Comparison of ENCODE assay signal across 1 cellular context in the genomic region with DNA sequence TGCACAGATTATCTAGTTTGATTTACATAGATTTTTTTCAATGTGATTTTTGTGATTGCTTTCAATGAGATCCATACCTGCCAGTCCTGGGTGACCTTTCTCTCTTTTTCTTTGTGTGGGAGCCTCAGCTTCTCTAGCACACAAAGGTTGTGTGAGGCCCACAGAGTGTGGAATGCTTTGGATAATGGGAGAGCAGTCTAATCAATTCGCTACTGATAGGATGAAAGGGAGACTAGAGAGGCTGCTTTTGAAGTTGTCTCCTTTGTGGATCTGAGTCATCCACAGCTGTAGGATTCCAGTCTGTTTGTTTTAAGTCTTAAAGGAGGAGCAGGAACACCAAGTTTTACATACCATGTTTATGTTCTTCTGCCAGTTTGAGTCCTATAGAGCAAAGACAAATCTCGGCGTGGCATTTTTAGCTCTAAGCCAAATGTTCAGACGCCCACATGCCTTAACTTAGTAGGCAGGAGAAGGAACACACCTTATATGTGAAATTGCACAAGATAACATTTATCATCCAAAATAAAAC.
A peak's percentile ranks its signal among the peaks of the same experiment; 100 is the strongest.
TF ChIP-seq lines count a peak whose summit lies in the region.

No MANE protein-coding gene starts in this region.

TF ChIP-seq in HepG2, 621 proteins besides CTCF, POLR2A, EP300 and RAD21 (continued from another document and continues in another):
- TF ChIP-seq PRDM15 (CRISPR knock-in tag; IDR thresholded peaks at IDR 0.05), result no peak
- TF ChIP-seq NBN (conservative IDR thresholded peaks at IDR 0.05), result no peak
- no peak for TF ChIP-seq PTBP1 (IDR thresholded peaks at IDR 0.05; ENCODE audit: low read depth, low read length, poor library complexity, severe bottlenecking)
- TF ChIP-seq NCOR1 (IDR thresholded peaks at IDR 0.05; ENCODE audit: borderline replicate concordance, low read length), result peak; percentile 95; the same call in 1 of the 2 replicates
- TF ChIP-seq ASH2L (IDR thresholded peaks at IDR 0.05; ENCODE audit: insufficient read length, low read depth, low read length), result peak; percentile 100
- TF ChIP-seq, protein P1, sequence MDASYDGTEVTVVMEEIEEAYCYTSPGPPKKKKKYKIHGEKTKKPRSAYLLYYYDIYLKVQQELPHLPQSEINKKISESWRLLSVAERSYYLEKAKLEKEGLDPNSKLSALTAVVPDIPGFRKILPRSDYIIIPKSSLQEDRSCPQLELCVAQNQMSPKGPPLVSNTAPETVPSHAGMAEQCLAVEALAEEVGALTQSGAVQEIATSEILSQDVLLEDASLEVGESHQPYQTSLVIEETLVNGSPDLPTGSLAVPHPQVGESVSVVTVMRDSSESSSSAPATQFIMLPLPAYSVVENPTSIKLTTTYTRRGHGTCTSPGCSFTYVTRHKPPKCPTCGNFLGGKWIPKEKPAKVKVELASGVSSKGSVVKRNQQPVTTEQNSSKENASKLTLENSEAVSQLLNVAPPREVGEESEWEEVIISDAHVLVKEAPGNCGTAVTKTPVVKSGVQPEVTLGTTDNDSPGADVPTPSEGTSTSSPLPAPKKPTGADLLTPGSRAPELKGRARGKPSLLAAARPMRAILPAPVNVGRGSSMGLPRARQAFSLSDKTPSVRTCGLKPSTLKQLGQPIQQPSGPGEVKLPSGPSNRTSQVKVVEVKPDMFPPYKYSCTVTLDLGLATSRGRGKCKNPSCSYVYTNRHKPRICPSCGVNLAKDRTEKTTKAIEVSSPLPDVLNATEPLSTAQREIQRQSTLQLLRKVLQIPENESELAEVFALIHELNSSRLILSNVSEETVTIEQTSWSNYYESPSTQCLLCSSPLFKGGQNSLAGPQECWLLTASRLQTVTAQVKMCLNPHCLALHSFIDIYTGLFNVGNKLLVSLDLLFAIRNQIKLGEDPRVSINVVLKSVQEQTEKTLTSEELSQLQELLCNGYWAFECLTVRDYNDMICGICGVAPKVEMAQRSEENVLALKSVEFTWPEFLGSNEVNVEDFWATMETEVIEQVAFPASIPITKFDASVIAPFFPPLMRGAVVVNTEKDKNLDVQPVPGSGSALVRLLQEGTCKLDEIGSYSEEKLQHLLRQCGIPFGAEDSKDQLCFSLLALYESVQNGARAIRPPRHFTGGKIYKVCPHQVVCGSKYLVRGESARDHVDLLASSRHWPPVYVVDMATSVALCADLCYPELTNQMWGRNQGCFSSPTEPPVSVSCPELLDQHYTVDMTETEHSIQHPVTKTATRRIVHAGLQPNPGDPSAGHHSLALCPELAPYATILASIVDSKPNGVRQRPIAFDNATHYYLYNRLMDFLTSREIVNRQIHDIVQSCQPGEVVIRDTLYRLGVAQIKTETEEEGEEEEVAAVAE (CRISPR knock-in tag; IDR thresholded peaks at IDR 0.05; ENCODE audit: borderline replicate concordance), result no peak
- TF ChIP-seq ZNF382 (CRISPR knock-in tag; IDR thresholded peaks at IDR 0.05; ENCODE audit: borderline replicate concordance), result no peak
- TF ChIP-seq ZMYM4 (CRISPR knock-in tag; IDR thresholded peaks at IDR 0.05), result peak; percentile 88
- peak; percentile 76; the same call in 1 of the 2 replicates for TF ChIP-seq ZBTB34 (CRISPR knock-in tag; IDR thresholded peaks at IDR 0.05)
- no peak for TF ChIP-seq ZNF562 (CRISPR knock-in tag; IDR thresholded peaks at IDR 0.05; ENCODE audit: borderline replicate concordance)
- peak; percentile 62; the same call in 1 of the 2 replicates for TF ChIP-seq GATAD1 (CRISPR knock-in tag; IDR thresholded peaks at IDR 0.05)
- TF ChIP-seq, protein P2, sequence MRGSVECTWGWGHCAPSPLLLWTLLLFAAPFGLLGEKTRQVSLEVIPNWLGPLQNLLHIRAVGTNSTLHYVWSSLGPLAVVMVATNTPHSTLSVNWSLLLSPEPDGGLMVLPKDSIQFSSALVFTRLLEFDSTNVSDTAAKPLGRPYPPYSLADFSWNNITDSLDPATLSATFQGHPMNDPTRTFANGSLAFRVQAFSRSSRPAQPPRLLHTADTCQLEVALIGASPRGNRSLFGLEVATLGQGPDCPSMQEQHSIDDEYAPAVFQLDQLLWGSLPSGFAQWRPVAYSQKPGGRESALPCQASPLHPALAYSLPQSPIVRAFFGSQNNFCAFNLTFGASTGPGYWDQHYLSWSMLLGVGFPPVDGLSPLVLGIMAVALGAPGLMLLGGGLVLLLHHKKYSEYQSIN (CRISPR knock-in tag; IDR thresholded peaks at IDR 0.05; ENCODE audit: borderline replicate concordance), result no peak
- no peak for TF ChIP-seq ZNF552 (CRISPR knock-in tag; IDR thresholded peaks at IDR 0.05; ENCODE audit: borderline replicate concordance)
- TF ChIP-seq GZF1 (CRISPR knock-in tag; IDR thresholded peaks at IDR 0.05), result no peak
- TF ChIP-seq, protein P3, sequence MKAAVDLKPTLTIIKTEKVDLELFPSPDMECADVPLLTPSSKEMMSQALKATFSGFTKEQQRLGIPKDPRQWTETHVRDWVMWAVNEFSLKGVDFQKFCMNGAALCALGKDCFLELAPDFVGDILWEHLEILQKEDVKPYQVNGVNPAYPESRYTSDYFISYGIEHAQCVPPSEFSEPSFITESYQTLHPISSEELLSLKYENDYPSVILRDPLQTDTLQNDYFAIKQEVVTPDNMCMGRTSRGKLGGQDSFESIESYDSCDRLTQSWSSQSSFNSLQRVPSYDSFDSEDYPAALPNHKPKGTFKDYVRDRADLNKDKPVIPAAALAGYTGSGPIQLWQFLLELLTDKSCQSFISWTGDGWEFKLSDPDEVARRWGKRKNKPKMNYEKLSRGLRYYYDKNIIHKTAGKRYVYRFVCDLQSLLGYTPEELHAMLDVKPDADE (CRISPR knock-in tag; IDR thresholded peaks at IDR 0.05), result no peak
- peak; percentile 100 for TF ChIP-seq JUNB (CRISPR knock-in tag; IDR thresholded peaks at IDR 0.05; ENCODE audit: borderline replicate concordance)
- TF ChIP-seq HNF4G (IDR thresholded peaks at IDR 0.05; ENCODE audit: borderline replicate concordance, low read depth, low read length), result peak; percentile 82; the same call in 1 of the 2 replicates
- TF ChIP-seq HNF4G (CRISPR knock-in tag; IDR thresholded peaks at IDR 0.05; ENCODE audit: borderline replicate concordance, low read depth), result 0 out of 2 replicates have a peak, but pooled peaks have one; percentile 54
- TF ChIP-seq MTA1 (CRISPR knock-in tag; IDR thresholded peaks at IDR 0.05; ENCODE audit: borderline replicate concordance), result no peak; the same call in 1 of the 2 replicates
- peak; percentile 82 for TF ChIP-seq SIX4 (CRISPR knock-in tag; IDR thresholded peaks at IDR 0.05)
- 0 out of 2 replicates have a peak, but pooled peaks have one; percentile 15 for TF ChIP-seq NFYC (CRISPR knock-in tag; IDR thresholded peaks at IDR 0.05)
- no peak for TF ChIP-seq ZFY (CRISPR knock-in tag; IDR thresholded peaks at IDR 0.05)
- peak in 1 of 2 experiments; percentile 95; a peak in 2 of 4 replicates for TF ChIP-seq KLF16 (CRISPR knock-in tag; IDR thresholded peaks at IDR 0.05)
- TF ChIP-seq, protein P4, sequence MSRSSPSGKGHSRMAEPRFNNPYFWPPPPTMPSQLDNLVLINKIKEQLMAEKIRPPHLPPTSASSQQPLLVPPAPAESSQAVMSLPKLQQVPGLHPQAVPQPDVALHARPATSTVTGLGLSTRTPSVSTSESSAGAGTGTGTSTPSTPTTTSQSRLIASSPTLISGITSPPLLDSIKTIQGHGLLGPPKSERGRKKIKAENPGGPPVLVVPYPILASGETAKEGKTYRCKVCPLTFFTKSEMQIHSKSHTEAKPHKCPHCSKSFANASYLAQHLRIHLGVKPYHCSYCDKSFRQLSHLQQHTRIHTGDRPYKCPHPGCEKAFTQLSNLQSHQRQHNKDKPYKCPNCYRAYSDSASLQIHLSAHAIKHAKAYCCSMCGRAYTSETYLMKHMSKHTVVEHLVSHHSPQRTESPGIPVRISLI (CRISPR knock-in tag; IDR thresholded peaks at IDR 0.05; ENCODE audit: borderline replicate concordance), result no peak
- no peak for TF ChIP-seq XBP1 (CRISPR knock-in tag; IDR thresholded peaks at IDR 0.05)
- no peak for TF ChIP-seq CAMTA2 (CRISPR knock-in tag; IDR thresholded peaks at IDR 0.05; ENCODE audit: borderline replicate concordance)
- peak; percentile 100 for TF ChIP-seq TCF7 (IDR thresholded peaks at IDR 0.05; ENCODE audit: low read depth)
- TF ChIP-seq ZKSCAN5 (CRISPR knock-in tag; IDR thresholded peaks at IDR 0.05), result no peak
- no peak for TF ChIP-seq LCORL (IDR thresholded peaks at IDR 0.05)
- TF ChIP-seq LCORL (CRISPR knock-in tag; IDR thresholded peaks at IDR 0.05), result peak; percentile 58; the same call in 1 of the 2 replicates
- TF ChIP-seq ZNF468 (CRISPR knock-in tag; IDR thresholded peaks at IDR 0.05), result no peak
- no peak for TF ChIP-seq ZFYVE20 (CRISPR knock-in tag; IDR thresholded peaks at IDR 0.05; ENCODE audit: borderline replicate concordance, low read depth)
- no peak for TF ChIP-seq PAWR (CRISPR knock-in tag; IDR thresholded peaks at IDR 0.05; ENCODE audit: borderline replicate concordance)
- no peak for TF ChIP-seq CREBL2 (CRISPR knock-in tag; IDR thresholded peaks at IDR 0.05; ENCODE audit: borderline replicate concordance)
- TF ChIP-seq SP1 (IDR thresholded peaks at IDR 0.05), result no peak
- no peak for TF ChIP-seq SP1 (CRISPR knock-in tag; IDR thresholded peaks at IDR 0.05)
- no peak for TF ChIP-seq GMEB1 (CRISPR knock-in tag; IDR thresholded peaks at IDR 0.05; ENCODE audit: borderline replicate concordance)
- TF ChIP-seq ZNF839 (CRISPR knock-in tag; IDR thresholded peaks at IDR 0.05; ENCODE audit: borderline replicate concordance), result no peak
- TF ChIP-seq, protein P5, sequence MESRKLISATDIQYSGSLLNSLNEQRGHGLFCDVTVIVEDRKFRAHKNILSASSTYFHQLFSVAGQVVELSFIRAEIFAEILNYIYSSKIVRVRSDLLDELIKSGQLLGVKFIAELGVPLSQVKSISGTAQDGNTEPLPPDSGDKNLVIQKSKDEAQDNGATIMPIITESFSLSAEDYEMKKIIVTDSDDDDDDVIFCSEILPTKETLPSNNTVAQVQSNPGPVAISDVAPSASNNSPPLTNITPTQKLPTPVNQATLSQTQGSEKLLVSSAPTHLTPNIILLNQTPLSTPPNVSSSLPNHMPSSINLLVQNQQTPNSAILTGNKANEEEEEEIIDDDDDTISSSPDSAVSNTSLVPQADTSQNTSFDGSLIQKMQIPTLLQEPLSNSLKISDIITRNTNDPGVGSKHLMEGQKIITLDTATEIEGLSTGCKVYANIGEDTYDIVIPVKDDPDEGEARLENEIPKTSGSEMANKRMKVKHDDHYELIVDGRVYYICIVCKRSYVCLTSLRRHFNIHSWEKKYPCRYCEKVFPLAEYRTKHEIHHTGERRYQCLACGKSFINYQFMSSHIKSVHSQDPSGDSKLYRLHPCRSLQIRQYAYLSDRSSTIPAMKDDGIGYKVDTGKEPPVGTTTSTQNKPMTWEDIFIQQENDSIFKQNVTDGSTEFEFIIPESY (CRISPR knock-in tag; IDR thresholded peaks at IDR 0.05), result peak; percentile 57; the same call in 1 of the 2 replicates
- TF ChIP-seq, protein P6, sequence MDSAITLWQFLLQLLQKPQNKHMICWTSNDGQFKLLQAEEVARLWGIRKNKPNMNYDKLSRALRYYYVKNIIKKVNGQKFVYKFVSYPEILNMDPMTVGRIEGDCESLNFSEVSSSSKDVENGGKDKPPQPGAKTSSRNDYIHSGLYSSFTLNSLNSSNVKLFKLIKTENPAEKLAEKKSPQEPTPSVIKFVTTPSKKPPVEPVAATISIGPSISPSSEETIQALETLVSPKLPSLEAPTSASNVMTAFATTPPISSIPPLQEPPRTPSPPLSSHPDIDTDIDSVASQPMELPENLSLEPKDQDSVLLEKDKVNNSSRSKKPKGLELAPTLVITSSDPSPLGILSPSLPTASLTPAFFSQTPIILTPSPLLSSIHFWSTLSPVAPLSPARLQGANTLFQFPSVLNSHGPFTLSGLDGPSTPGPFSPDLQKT (CRISPR knock-in tag; IDR thresholded peaks at IDR 0.05; ENCODE audit: borderline replicate concordance), result no peak
- TF ChIP-seq ZNF558 (CRISPR knock-in tag; IDR thresholded peaks at IDR 0.05; ENCODE audit: borderline replicate concordance), result no peak
